2 cellular contexts compared by ENCODE assay signal in genomic region chr1:196181594-196181878, GRCh38.
TF ChIP-seq lines count a peak whose summit lies in the region.

No MANE protein-coding gene starts in this region.

TF ChIP-seq in IMR-90, 13 proteins besides CTCF, POLR2A, EP300 and RAD21:
- TF ChIP-seq CHD1 (IDR thresholded peaks at IDR 0.05; ENCODE audit: low read depth, low read length), result no peak
- TF ChIP-seq RFX5 (IDR thresholded peaks at IDR 0.05; ENCODE audit: low read depth, low read length), result no peak
- no peak for TF ChIP-seq RCOR1 (IDR thresholded peaks at IDR 0.05; ENCODE audit: insufficient replicate concordance, low read length)
- TF ChIP-seq CEBPB (IDR thresholded peaks at IDR 0.05; ENCODE audit: low read depth, low read length), result no peak
- no peak for TF ChIP-seq NFE2L2 (IDR thresholded peaks at IDR 0.05; ENCODE audit: low read depth, low read length)
- TF ChIP-seq SMC3 (IDR thresholded peaks at IDR 0.05; ENCODE audit: low read depth, low read length), result no peak
- TF ChIP-seq MAZ (IDR thresholded peaks at IDR 0.05; ENCODE audit: borderline replicate concordance, low read depth, low read length), result no peak
- no peak for TF ChIP-seq MXI1 (IDR thresholded peaks at IDR 0.05; ENCODE audit: borderline replicate concordance, low read depth, low read length)
- TF ChIP-seq ELK1 (IDR thresholded peaks at IDR 0.05; ENCODE audit: borderline replicate concordance, low read depth, low read length), result no peak
- no peak for TF ChIP-seq BHLHE40 (IDR thresholded peaks at IDR 0.05; ENCODE audit: low read depth, low read length)
- no peak for TF ChIP-seq USF2 (IDR thresholded peaks at IDR 0.05; ENCODE audit: low read depth, low read length)
- no peak for TF ChIP-seq MAFK (IDR thresholded peaks at IDR 0.05; ENCODE audit: low read depth, low read length)
- TF ChIP-seq FOS (IDR thresholded peaks at IDR 0.05; ENCODE audit: low read depth, low read length), result no peak

TF ChIP-seq in K562, 482 proteins besides CTCF, POLR2A, EP300 and RAD21:
- no peak for TF ChIP-seq MCM7 (IDR thresholded peaks at IDR 0.05)
- TF ChIP-seq ZNF384 (IDR thresholded peaks at IDR 0.05; ENCODE audit: low read depth, low read length), result no peak
- TF ChIP-seq ZBTB43 (CRISPR knock-in tag; IDR thresholded peaks at IDR 0.05), result no peak
- TF ChIP-seq FOXO4 (CRISPR knock-in tag; IDR thresholded peaks at IDR 0.05), result no peak
- TF ChIP-seq SAFB (IDR thresholded peaks at IDR 0.05; ENCODE audit: borderline replicate concordance, low read depth, low read length), result no peak
- TF ChIP-seq CREM (IDR thresholded peaks at IDR 0.05; ENCODE audit: low read depth), result no peak
